In genomic region chr4:108762559-108763225, GRCh38 we compare ENCODE assay signal across 8 cellular contexts. TPM values are rescaled to one million over a fixed set of nuclear protein-coding genes. Genes with fewer than 3 reads are reported as not detected.
DNase-seq lines count a peak whose midpoint lies in the region; ATAC-seq and TF ChIP-seq lines count a peak whose summit lies in the region.

Gene ETNPPL, minus strand, starts transcription at chr4:108763053. Its CDS starts 155 bp downstream, at chr4:108762898.

- H3K4me2 ChIP-seq in hepatocyte (peak within 1 kb of the TSS; percentile 100), PC-9 (no peak within 1 kb of the TSS)

- H3K9me3 ChIP-seq in ascending aorta (no peaks in the 10 kb centered on the region), hepatocyte (ENCODE audit: low read depth) (no peaks in the 10 kb centered on the region), PC-9 (ENCODE audit: insufficient read depth, low read depth) (no peaks in the 10 kb centered on the region)

- H2AFZ ChIP-seq in hepatocyte: peak within 1 kb of the TSS; percentile 79
- no peak within 1 kb of the TSS for H2AFZ ChIP-seq in PC-9

- H3K9me2 ChIP-seq in hepatocyte (replicated peaks; ENCODE audit: insufficient read depth): no peaks in the 10 kb centered on the region
- H3K9me2 ChIP-seq in PC-9 (ENCODE audit: insufficient read depth): no peaks in the 10 kb centered on the region

- H3K36me3 ChIP-seq in GM06990 (ENCODE audit: control insufficient read depth, insufficient read depth, low read length) (no peaks in the 10 kb centered on the region), ascending aorta (no peaks in the 10 kb centered on the region), hepatocyte (replicated peaks; ENCODE audit: insufficient read depth, low read depth) (no peaks in the 10 kb centered on the region), PC-9 (ENCODE audit: low read depth) (no peaks in the 10 kb centered on the region)

- H3K27ac ChIP-seq in ascending aorta (no peak within 1 kb of the TSS), hepatocyte (no peak within 1 kb of the TSS), PC-9 (no peak within 1 kb of the TSS)

- H3K27me3 ChIP-seq in GM06990 (replicated peaks; ENCODE audit: control insufficient read depth, insufficient read depth, low read length): peaks cover 2% of the 10 kb centered on the region; the same call in 1 of the 2 replicates
- H3K27me3 ChIP-seq in ascending aorta: no peaks in the 10 kb centered on the region
- H3K27me3 ChIP-seq in hepatocyte: peaks cover 31% of the 10 kb centered on the region
- no peaks in the 10 kb centered on the region for H3K27me3 ChIP-seq in PC-9 (ENCODE audit: insufficient read depth, low read depth)

- H3K79me2 ChIP-seq in hepatocyte (no peaks in the 10 kb centered on the region), PC-9 (ENCODE audit: low read depth) (no peaks in the 10 kb centered on the region)

- H3K4me1 ChIP-seq in ascending aorta (no peaks in the 10 kb centered on the region), hepatocyte (ENCODE audit: insufficient read depth) (no peaks in the 10 kb centered on the region), PC-9 (replicated peaks; ENCODE audit: insufficient read depth) (no peaks in the 10 kb centered on the region)

- no peaks in the 10 kb centered on the region for H3F3A ChIP-seq in PC-9 (ENCODE audit: insufficient read depth, low read depth)

- CTCF ChIA-PET in PC-9 (lab: Charles Lee): no interaction called here

- intact Hi-C loops in ascending aorta (cut with DNase I): no loop called here
- intact Hi-C loops in PC-9 (cut with micrococcal nuclease; ENCODE audit: unreplicated experiment): no loop called here

- no peak for ATAC-seq in HG03025 (IDR thresholded peaks at IDR 0.05; ENCODE audit: low FRiP score, unreplicated experiment)

- no TSS peak for BruUV-seq in PC-9 (replicated peaks; lab: Mats Ljungman, UMichigan)

- DNase-seq in GM06990 (ENCODE audit: extremely low read depth, insufficient read length): peak; percentile 15
- peak; percentile 28 for DNase-seq in NCI-H446 treated with DMSO at 0.1 percent for 48 hours (lab: John Stamatoyannopoulos, UW)
- no peak for DNase-seq in ascending aorta (ENCODE audit: low spot score in 2 of 2)
- DNase-seq in hepatocyte (ENCODE audit: low spot score): peak; percentile 47
- peak; percentile 89 for DNase-seq in retina
- no peak for DNase-seq in cerebellar nuclear complex (lab: John Stamatoyannopoulos, UW)
- no peak for DNase-seq in PC-9

- POLR2A ChIA-PET in PC-9 (lab: Charles Lee; ENCODE audit: unreplicated experiment): no interaction called here

- H4K20me1 ChIP-seq in hepatocyte (ENCODE audit: insufficient read depth, poor library complexity, severe bottlenecking) (no peaks in the 10 kb centered on the region), PC-9 (ENCODE audit: insufficient read depth) (no peaks in the 10 kb centered on the region)

- WGBS in hepatocyte (ENCODE audit: low lambda C conversion rate, missing lambda C conversion rate): 3% methylated on average over 58 of the region's 61 CpGs

- TF ChIP-seq CTCF in GM06990 (IDR thresholded peaks at IDR 0.05; ENCODE audit: insufficient read depth, low read length, poor library complexity, severe bottlenecking) (no peak), ascending aorta (IDR thresholded peaks at IDR 0.05) (no peak), hepatocyte (IDR thresholded peaks at IDR 0.05; ENCODE audit: poor library complexity) (no peak), PC-9 (conservative IDR thresholded peaks at IDR 0.05) (no peak)

- H3K4me3 ChIP-seq in GM06990 (replicated peaks; ENCODE audit: low read depth, low read length) (peak within 1 kb of the TSS; percentile 4; the same call in 1 of the 2 replicates), ascending aorta (peak within 1 kb of the TSS; percentile 67 to 74), hepatocyte (peak within 1 kb of the TSS; percentile 64), PC-9 (no peak within 1 kb of the TSS)

RNA-seq across cellular contexts. Expression of gene ETNPPL, which starts in this region (rescaled TPM):
- total RNA-seq in ascending aorta: not detected
- 1.2 and 2.4 TPM in 2 replicates for total RNA-seq in hepatocyte
- polyA plus RNA-seq in hepatocyte: 0.79 and 1.7 TPM in 2 replicates
- total RNA-seq in PC-9 (2021): not detected in 2 replicates

Comparison
In these comparisons a context has a peak if more than half of its experiments do, and no peak if none do; other contexts are left out.
1. DNase-seq: peak in GM06990 (single experiment), NCI-H446 treated with DMSO at 0.1 percent for 48 hours (single experiment), hepatocyte (single experiment) and retina (single experiment); none in ascending aorta (0 of 2), cerebellar nuclear complex (0 of 2) and PC-9 (0 of 2).